ENCODE assay signal across 8 cellular contexts in the genomic region with DNA sequence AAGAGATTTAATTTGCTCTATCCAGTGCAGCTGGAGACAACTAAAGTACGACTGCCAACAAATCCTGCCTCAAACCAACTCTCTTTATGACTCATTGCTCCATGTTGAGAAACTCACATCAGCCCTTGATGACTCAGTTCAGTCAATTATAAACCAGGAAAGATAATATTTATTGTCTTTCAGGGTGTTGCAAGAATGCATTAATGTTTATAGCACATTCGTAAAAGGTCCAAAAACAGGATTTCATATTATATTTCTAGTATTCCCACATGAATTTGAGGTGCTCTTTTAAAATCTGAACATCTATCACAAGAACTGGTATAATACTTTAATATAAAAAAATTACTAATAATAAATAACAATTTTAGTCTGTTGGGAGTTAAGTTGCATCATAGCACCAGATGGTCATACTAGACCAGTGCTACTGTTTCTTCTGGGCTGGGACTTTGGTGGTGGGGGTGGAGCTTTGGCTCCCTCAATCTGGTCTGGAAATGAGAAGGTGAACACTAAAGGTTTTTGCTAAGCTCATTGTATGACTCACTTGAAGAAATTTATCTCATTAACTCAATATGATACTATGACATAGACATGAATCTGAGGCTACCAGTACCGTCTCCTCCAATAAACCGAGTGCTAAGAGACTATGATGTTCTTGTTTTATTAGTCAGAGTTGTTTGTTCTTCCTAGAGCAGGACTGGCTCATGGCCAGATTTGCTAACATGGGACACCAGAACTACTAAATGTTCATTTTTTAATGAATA. TPM values are rescaled to one million over a fixed set of nuclear protein-coding genes. Genes with fewer than 3 reads are reported as not detected.
DNase-seq lines count a peak whose midpoint lies in the region; ATAC-seq and TF ChIP-seq lines count a peak whose summit lies in the region.

No MANE protein-coding gene starts in this region.

- WGBS in liver: 12% methylated on average over 4 of the region's 4 CpGs
- WGBS in thyroid gland, 2 donors: 54 to 69% methylated on average over 4 of the region's 4 CpGs

- peak overlapping the region; percentile 37 for H3K27ac ChIP-seq in angular gyrus (ENCODE audit: low read depth, low read length)
- H3K27ac ChIP-seq in liver (ENCODE audit: low read depth in 1 of 2, low read length in 2 of 2): peak overlapping the region; percentile 69 to 88
- peak overlapping the region; percentile 0 to 24 (median 16) for H3K27ac ChIP-seq in thyroid gland

- intact Hi-C loops in thyroid gland (cut with DNase I): no loop called here

- no peak for TF ChIP-seq POLR2A in thyroid gland (IDR thresholded peaks at IDR 0.05)

- H3K27me3 ChIP-seq in liver (ENCODE audit: control insufficient read depth in 4 of 4, insufficient read depth in 4 of 4, low read length in 3 of 4) (no peaks in the 10 kb centered on the region), thyroid gland (no peaks in the 10 kb centered on the region)

- TF ChIP-seq RAD21 in liver (IDR thresholded peaks at IDR 0.05): peak; percentile 4 to 5

- H3K9me3 ChIP-seq in liver (ENCODE audit: control insufficient read depth in 4 of 4, low read length in 3 of 4) (no peaks in the 10 kb centered on the region), thyroid gland (no peaks in the 10 kb centered on the region)

- H3K36me3 ChIP-seq in liver (ENCODE audit: control insufficient read depth in 4 of 4, insufficient read depth in 3 of 4, low read depth in 1 of 4, low read length in 3 of 4): no peaks in the 10 kb centered on the region
- no peaks in the 10 kb centered on the region for H3K36me3 ChIP-seq in thyroid gland

- peak overlapping the region in 1 of 2 donors; percentile 57 for H3K9ac ChIP-seq in liver (ENCODE audit: low read depth in 1 of 2, low read length in 2 of 2)

- peak; percentile 87 for ATAC-seq in HG02678 (IDR thresholded peaks at IDR 0.05; ENCODE audit: unreplicated experiment)

- DNase-seq in activated CD4-positive, alpha-beta T cell treated with anti-CD3 and anti-CD28 coated beads for 48 hours: peak; percentile 58
- DNase-seq in activated CD4-positive, alpha-beta T cell treated with anti-CD3 and anti-CD28 coated beads for 1 hour: no peak
- peak; percentile 50 for DNase-seq in NCI-H2196 treated with DMSO at 0.1 percent for 48 hours (lab: John Stamatoyannopoulos, UW; ENCODE audit: unreplicated experiment)
- peak; percentile 36 to 55 for DNase-seq in thyroid gland
- no peak for DNase-seq in NCI-H1092 (lab: John Stamatoyannopoulos, UW)

- H3K4me1 ChIP-seq in liver (ENCODE audit: control insufficient read depth in 4 of 4, insufficient read depth in 4 of 4, low read length in 3 of 4) (peaks cover 0 to 18% (median 0%) of the 10 kb centered on the region in 4 donors), thyroid gland (peaks cover 4 to 6% of the 10 kb centered on the region in 2 donors)

- H3K4me3 ChIP-seq in liver (ENCODE audit: low read depth in 1 of 3, low read length in 3 of 3): no peak overlapping the region
- no peak overlapping the region for H3K4me3 ChIP-seq in thyroid gland (replicated peaks in 1 of 3)

- TF ChIP-seq CTCF in liver (IDR thresholded peaks at IDR 0.05; ENCODE audit: low read depth, low read length, missing input control) (no peak), thyroid gland (IDR thresholded peaks at IDR 0.05) (no peak)

TF ChIP-seq in liver, 16 proteins besides CTCF, POLR2A, EP300 and RAD21:
- peak; percentile 100 for TF ChIP-seq JUND (IDR thresholded peaks at IDR 0.05)
- TF ChIP-seq HNF4G (IDR thresholded peaks at IDR 0.05): no peak
- peak in 1 of 2 donors; percentile 17 for TF ChIP-seq GABPA (IDR thresholded peaks at IDR 0.05 in 1 of 2, conservative IDR thresholded peaks at IDR 0.05 in 1 of 2)
- TF ChIP-seq RXRA (IDR thresholded peaks at IDR 0.05): peak in 1 of 2 donors; percentile 36
- peak; percentile 49 to 58 for TF ChIP-seq HNF4A (conservative IDR thresholded peaks at IDR 0.05)
- peak; percentile 52 for TF ChIP-seq TAF1 (conservative IDR thresholded peaks at IDR 0.05)
- TF ChIP-seq SP1 (IDR thresholded peaks at IDR 0.05): peak; percentile 59
- no peak for TF ChIP-seq FOXA1 (IDR thresholded peaks at IDR 0.05)
- TF ChIP-seq, protein P1, sequence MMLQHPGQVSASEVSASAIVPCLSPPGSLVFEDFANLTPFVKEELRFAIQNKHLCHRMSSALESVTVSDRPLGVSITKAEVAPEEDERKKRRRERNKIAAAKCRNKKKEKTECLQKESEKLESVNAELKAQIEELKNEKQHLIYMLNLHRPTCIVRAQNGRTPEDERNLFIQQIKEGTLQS (IDR thresholded peaks at IDR 0.05): peak; percentile 98
- TF ChIP-seq, protein P2, sequence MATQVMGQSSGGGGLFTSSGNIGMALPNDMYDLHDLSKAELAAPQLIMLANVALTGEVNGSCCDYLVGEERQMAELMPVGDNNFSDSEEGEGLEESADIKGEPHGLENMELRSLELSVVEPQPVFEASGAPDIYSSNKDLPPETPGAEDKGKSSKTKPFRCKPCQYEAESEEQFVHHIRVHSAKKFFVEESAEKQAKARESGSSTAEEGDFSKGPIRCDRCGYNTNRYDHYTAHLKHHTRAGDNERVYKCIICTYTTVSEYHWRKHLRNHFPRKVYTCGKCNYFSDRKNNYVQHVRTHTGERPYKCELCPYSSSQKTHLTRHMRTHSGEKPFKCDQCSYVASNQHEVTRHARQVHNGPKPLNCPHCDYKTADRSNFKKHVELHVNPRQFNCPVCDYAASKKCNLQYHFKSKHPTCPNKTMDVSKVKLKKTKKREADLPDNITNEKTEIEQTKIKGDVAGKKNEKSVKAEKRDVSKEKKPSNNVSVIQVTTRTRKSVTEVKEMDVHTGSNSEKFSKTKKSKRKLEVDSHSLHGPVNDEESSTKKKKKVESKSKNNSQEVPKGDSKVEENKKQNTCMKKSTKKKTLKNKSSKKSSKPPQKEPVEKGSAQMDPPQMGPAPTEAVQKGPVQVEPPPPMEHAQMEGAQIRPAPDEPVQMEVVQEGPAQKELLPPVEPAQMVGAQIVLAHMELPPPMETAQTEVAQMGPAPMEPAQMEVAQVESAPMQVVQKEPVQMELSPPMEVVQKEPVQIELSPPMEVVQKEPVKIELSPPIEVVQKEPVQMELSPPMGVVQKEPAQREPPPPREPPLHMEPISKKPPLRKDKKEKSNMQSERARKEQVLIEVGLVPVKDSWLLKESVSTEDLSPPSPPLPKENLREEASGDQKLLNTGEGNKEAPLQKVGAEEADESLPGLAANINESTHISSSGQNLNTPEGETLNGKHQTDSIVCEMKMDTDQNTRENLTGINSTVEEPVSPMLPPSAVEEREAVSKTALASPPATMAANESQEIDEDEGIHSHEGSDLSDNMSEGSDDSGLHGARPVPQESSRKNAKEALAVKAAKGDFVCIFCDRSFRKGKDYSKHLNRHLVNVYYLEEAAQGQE (IDR thresholded peaks at IDR 0.05): peak; percentile 12
- peak; percentile 45 for TF ChIP-seq YY1 (IDR thresholded peaks at IDR 0.05)
- TF ChIP-seq FOXA2 (IDR thresholded peaks at IDR 0.05): no peak

RNA-seq across cellular contexts. Expression of a gene that starts 26.6 kb away (rescaled TPM):
- 10 to 100 TPM; 16.8 to 22.6 TPM for total RNA-seq in liver
- polyA plus RNA-seq in liver: 10 to 100 TPM in 1 of 2 donors, 1 to 10 TPM in 1; 9.1 to 13.1 TPM
- total RNA-seq in thyroid gland: 10 to 100 TPM; 24.1 to 34.5 (median 25.6) TPM

Comparison
In these comparisons a context has a peak if more than half of its experiments do, and no peak if none do; other contexts are left out.
1. DNase-seq: peak in activated CD4-positive, alpha-beta T cell treated with anti-CD3 and anti-CD28 coated beads for 48 hours (single experiment), NCI-H2196 treated with DMSO at 0.1 percent for 48 hours (single experiment) and thyroid gland (2 of 2); none in activated CD4-positive, alpha-beta T cell treated with anti-CD3 and anti-CD28 coated beads for 1 hour (single experiment) and NCI-H1092 (single experiment).
2. H3K27ac ChIP-seq: peak in every context shown above with its lines; median percentile 78 in liver; 37 in angular gyrus; 16 in thyroid gland.